ENCODE assay signal across 8 cellular contexts in genomic region chr1:156767101-156767878, GRCh38. TPM values are rescaled to one million over a fixed set of nuclear protein-coding genes. Genes with fewer than 3 reads are reported as not detected.
DNase-seq lines count a peak whose midpoint lies in the region; ATAC-seq and TF ChIP-seq lines count a peak whose summit lies in the region.

PRCC (plus strand) TSS chr1:156767535; CDS start chr1:156767772, 237 bp downstream.

- H3K4me3 ChIP-seq in GM12864 (ENCODE audit: low read depth, low read length) = peak within 1 kb of the TSS; percentile 79
- peak within 1 kb of the TSS; percentile 90 for H3K4me3 ChIP-seq in SU-DHL-6 (ENCODE audit: insufficient read depth, low read length, poor library complexity, severe bottlenecking)
- peak within 1 kb of the TSS; percentile 98 for H3K4me3 ChIP-seq in adipocyte (ENCODE audit: low read length)
- H3K4me3 ChIP-seq in cardiac muscle cell = peak within 1 kb of the TSS; percentile 83
- peak within 1 kb of the TSS; percentile 96 for H3K4me3 ChIP-seq in parathyroid adenoma (ENCODE audit: low read depth, low read length)
- H3K4me3 ChIP-seq in transverse colon = peak within 1 kb of the TSS; percentile 70 to 96 (median 94)

- no peaks in the 10 kb centered on the region for H4K20me1 ChIP-seq in SU-DHL-6 (ENCODE audit: low read depth, low read length)

- peaks cover 27% of the 10 kb centered on the region for H3K4me1 ChIP-seq in adipocyte (ENCODE audit: control insufficient read depth, insufficient read depth, low read length)
- peaks cover 31% of the 10 kb centered on the region for H3K4me1 ChIP-seq in cardiac muscle cell (ENCODE audit: low read depth)
- H3K4me1 ChIP-seq in parathyroid adenoma = no peaks in the 10 kb centered on the region
- peaks cover 12 to 50% (median 36%) of the 10 kb centered on the region in 4 donors for H3K4me1 ChIP-seq in transverse colon

- intact Hi-C loops in transverse colon (cut with DNase I; ENCODE audit: low total_unique reads) = no loop called here

- H3K36me3 ChIP-seq in SU-DHL-6 (ENCODE audit: low read length) (0 out of 2 replicates have a peak, but pooled peaks cover 1% of the 10 kb centered on the region), adipocyte (ENCODE audit: control insufficient read depth, insufficient read depth, low read length, severe bottlenecking) (peaks cover 14% of the 10 kb centered on the region), cardiac muscle cell (no peaks in the 10 kb centered on the region), parathyroid adenoma (ENCODE audit: control insufficient read depth, insufficient read depth, low read length) (no peaks in the 10 kb centered on the region), transverse colon (peaks cover 0 to 5% (median 1%) of the 10 kb centered on the region in 4 donors)

- H3K9ac ChIP-seq in SU-DHL-6 (ENCODE audit: low read length) (peak within 1 kb of the TSS; percentile 93), adipocyte (ENCODE audit: low read length) (peak within 1 kb of the TSS; percentile 100), parathyroid adenoma (peak within 1 kb of the TSS; percentile 88)

- TF ChIP-seq CTCF in GM12864 (IDR thresholded peaks at IDR 0.05; ENCODE audit: low read depth, low read length, missing control alignments) = no peak
- no peak for TF ChIP-seq CTCF in SU-DHL-6 (IDR thresholded peaks at IDR 0.05; ENCODE audit: insufficient read depth, low read length, poor library complexity, severe bottlenecking)
- TF ChIP-seq CTCF in cardiac muscle cell (IDR thresholded peaks at IDR 0.05; ENCODE audit: low read depth, low read length) = no peak
- TF ChIP-seq CTCF in parathyroid adenoma (IDR thresholded peaks at IDR 0.05) = no peak
- no peak for TF ChIP-seq CTCF in transverse colon (IDR thresholded peaks at IDR 0.05)

- H3K27ac ChIP-seq in SU-DHL-6 (ENCODE audit: low read depth, low read length) (peak within 1 kb of the TSS; percentile 79), cardiac muscle cell (peak within 1 kb of the TSS; percentile 88), parathyroid adenoma (peak within 1 kb of the TSS; percentile 91), transverse colon (peak within 1 kb of the TSS; percentile 89 to 98 (median 96))

- H3K27me3 ChIP-seq in SU-DHL-6 (ENCODE audit: low read length) (no peaks in the 10 kb centered on the region), adipocyte (replicated peaks; ENCODE audit: control insufficient read depth, insufficient read depth, low read length) (no peaks in the 10 kb centered on the region), cardiac muscle cell (no peaks in the 10 kb centered on the region), parathyroid adenoma (ENCODE audit: control insufficient read depth, insufficient read depth, low read length) (no peaks in the 10 kb centered on the region), transverse colon (no peaks in the 10 kb centered on the region)

- H3K9me2 ChIP-seq in SU-DHL-6 (replicated peaks; ENCODE audit: insufficient read depth, low read length) = no peaks in the 10 kb centered on the region

- ATAC-seq in HG02678 (IDR thresholded peaks at IDR 0.05; ENCODE audit: unreplicated experiment) = peak; percentile 93

- peaks cover 48% of the 10 kb centered on the region for H3K79me2 ChIP-seq in SU-DHL-6 (ENCODE audit: insufficient read depth, low read length)
- H3K79me2 ChIP-seq in parathyroid adenoma = peaks cover 21% of the 10 kb centered on the region

- H2AFZ ChIP-seq in SU-DHL-6 (ENCODE audit: low read depth, low read length, severe bottlenecking) = peak within 1 kb of the TSS; percentile 54
- H2AFZ ChIP-seq in parathyroid adenoma = peak within 1 kb of the TSS; percentile 52

- no peaks in the 10 kb centered on the region for H3K9me3 ChIP-seq in SU-DHL-6 (ENCODE audit: insufficient read depth, low read length)
- H3K9me3 ChIP-seq in adipocyte (ENCODE audit: control insufficient read depth, low read length) = no peaks in the 10 kb centered on the region
- no peaks in the 10 kb centered on the region for H3K9me3 ChIP-seq in cardiac muscle cell (ENCODE audit: low read depth)
- H3K9me3 ChIP-seq in parathyroid adenoma (ENCODE audit: control insufficient read depth, low read length) = no peaks in the 10 kb centered on the region
- no peaks in the 10 kb centered on the region for H3K9me3 ChIP-seq in transverse colon

- no peaks in the 10 kb centered on the region for H3F3A ChIP-seq in SU-DHL-6 (ENCODE audit: insufficient read depth)

- DNase-seq in GM12864 (ENCODE audit: low read depth) (peak; percentile 100), NCI-H128 (lab: John Stamatoyannopoulos, UW; ENCODE audit: unreplicated experiment) (peak; percentile 100), adipocyte (ENCODE audit: low read depth) (peak; percentile 99), cardiac muscle cell (ENCODE audit: low read depth in 1 of 2, low spot score in 1 of 2) (peak; percentile 99 to 100), transverse colon (peak; percentile 98)

- H3K4me2 ChIP-seq in SU-DHL-6 (ENCODE audit: low read depth, low read length, poor library complexity, severe bottlenecking) (peak within 1 kb of the TSS; percentile 83), parathyroid adenoma (ENCODE audit: low read length) (peak within 1 kb of the TSS; percentile 77)

- in situ Hi-C loops in transverse colon (cut with MboI; ENCODE audit: low pct_ligation_motif_present in 1 of 4, low pct_unique_long_range_greater_than_20kb in 1 of 4, low sequenced_read_pairs in 3 of 4) = no loop called here

- peak; percentile 4 for TF ChIP-seq POLR2A in transverse colon (IDR thresholded peaks at IDR 0.05)

- 0% methylated on average over 7 to 40 of the region's 50 CpGs for WGBS in transverse colon (ENCODE audit: low coverage in 1 of 2), 2 donors

- no peak for TF ChIP-seq EP300 in transverse colon (IDR thresholded peaks at IDR 0.05; ENCODE audit: low read depth)

RNA-seq across cellular contexts. Expression of gene PRCC, which starts in this region (rescaled TPM):
- total RNA-seq in cardiac muscle cell (117 and 126 TPM in 2 replicates), transverse colon (10 to 100 TPM; 15.1 to 69.9 (median 39.4) TPM)
- 118 and 150 TPM in 2 replicates for polyA plus RNA-seq in cardiac muscle cell

Comparison
In these comparisons a context has a peak if more than half of its experiments do, and no peak if none do; other contexts are left out.
1. Peak in every context shown above with its lines: DNase-seq, ATAC-seq, H3K4me3 ChIP-seq and H3K27ac ChIP-seq.